8 cellular contexts compared by ENCODE assay signal in genomic region chrX:40158036-40158706, GRCh38.
DNase-seq lines count a peak whose midpoint lies in the region; ATAC-seq, FAIRE-seq and TF ChIP-seq lines count a peak whose summit lies in the region.

No MANE protein-coding gene starts in this region.

- intact Hi-C loops in vagina (cut with DNase I): loop anchor here (5.0 to 10.0 kb wide), 3 partner anchors 61 to 431 kb away; partner anchors contain the start of gene BCOR

- TF ChIP-seq POLR2A in vagina (IDR thresholded peaks at IDR 0.05): no peak

- peak overlapping the region; percentile 70 for H3K27ac ChIP-seq in SJSA1
- H3K27ac ChIP-seq in mucosa of rectum (ENCODE audit: low read depth in 2 of 2, low read length in 2 of 2): no peak overlapping the region
- no peak overlapping the region for H3K27ac ChIP-seq in vagina

- peaks cover 6% of the 10 kb centered on the region for H3K27me3 Mint-ChIP-seq in endothelial cell (ENCODE audit: unreplicated experiment)

- H3K4me3 Mint-ChIP-seq in endothelial cell (ENCODE audit: unreplicated experiment): peak overlapping the region; percentile 81

- no peaks in the 10 kb centered on the region for H3K36me3 ChIP-seq in SJSA1
- H3K36me3 ChIP-seq in mucosa of rectum (ENCODE audit: control insufficient read depth in 2 of 2, insufficient read depth in 2 of 2, low read length in 2 of 2): no peaks in the 10 kb centered on the region
- H3K36me3 ChIP-seq in vagina: no peaks in the 10 kb centered on the region

- H3K4me1 ChIP-seq in SJSA1 (replicated peaks) (peaks cover 17% of the 10 kb centered on the region), mucosa of rectum (ENCODE audit: control insufficient read depth in 2 of 2, insufficient read depth in 2 of 2, low read length in 2 of 2) (peaks cover 1 to 7% of the 10 kb centered on the region in 2 donors), vagina (peaks cover 27% of the 10 kb centered on the region)

- H3K9me3 Mint-ChIP-seq in endothelial cell (ENCODE audit: unreplicated experiment): no peaks in the 10 kb centered on the region

- peak overlapping the region; percentile 49 for H3K4me3 ChIP-seq in SJSA1
- peak overlapping the region; percentile 50 to 55 for H3K4me3 ChIP-seq in mucosa of rectum (ENCODE audit: low read length in 2 of 2)
- peak overlapping the region; percentile 33 to 43 for H3K4me3 ChIP-seq in vagina

- no peak overlapping the region for H3K27ac Mint-ChIP-seq in endothelial cell (ENCODE audit: unreplicated experiment)

- peaks cover 11% of the 10 kb centered on the region for H3K4me1 Mint-ChIP-seq in endothelial cell (ENCODE audit: unreplicated experiment)

- FAIRE-seq in RCC 7860 (lab: Jason Lieb, UNC): no peak

- peak; percentile 51 for TF ChIP-seq CTCF in endothelial cell (IDR thresholded peaks at IDR 0.05; ENCODE audit: unreplicated experiment)
- no peak for TF ChIP-seq CTCF in vagina (IDR thresholded peaks at IDR 0.05)

- no peak for ATAC-seq in HG03196 (IDR thresholded peaks at IDR 0.05; ENCODE audit: unreplicated experiment)

- H3K9me3 ChIP-seq in SJSA1 (replicated peaks) (no peaks in the 10 kb centered on the region), mucosa of rectum (ENCODE audit: control insufficient read depth in 2 of 2, low read length in 2 of 2) (no peaks in the 10 kb centered on the region), vagina (no peaks in the 10 kb centered on the region)

- peak; percentile 33 for DNase-seq in stimulated activated CD4-positive, alpha-beta T cell treated with anti-CD3 and anti-CD28 coated beads, Interleukin-15, amount 100 ng/mL, for 24 hours
- no peak for DNase-seq in stimulated activated CD4-positive, alpha-beta T cell treated with anti-CD3 and anti-CD28 coated beads, Interleukin-2, amount 100 ng/mL, for 48 hours
- DNase-seq in SJSA1 (ENCODE audit: low read depth in 1 of 2, low spot score in 2 of 2) (peak in 1 of 2 experiments; percentile 55), endothelial cell (ENCODE audit: low spot score) (peak; percentile 44), vagina (ENCODE audit: extremely low spot score in 2 of 2) (no peak), RCC 7860 (ENCODE audit: low spot score) (no peak)

- no peaks in the 10 kb centered on the region for H3K36me3 Mint-ChIP-seq in endothelial cell (ENCODE audit: low read depth, unreplicated experiment)

- no peaks in the 10 kb centered on the region for H3K27me3 ChIP-seq in SJSA1 (replicated peaks)
- H3K27me3 ChIP-seq in mucosa of rectum (ENCODE audit: control insufficient read depth in 2 of 2, insufficient read depth in 2 of 2, low read length in 2 of 2): peaks cover 2 to 8% of the 10 kb centered on the region in 2 donors
- H3K27me3 ChIP-seq in vagina: peaks cover 5% of the 10 kb centered on the region

- peak overlapping the region; percentile 32 to 62 for H3K9ac ChIP-seq in mucosa of rectum (ENCODE audit: low read depth in 1 of 2, low read length in 2 of 2)

Comparison
In these comparisons a context has a peak if more than half of its experiments do, and no peak if none do; other contexts are left out.
1. DNase-seq: peak in stimulated activated CD4-positive, alpha-beta T cell treated with anti-CD3 and anti-CD28 coated beads, Interleukin-15, amount 100 ng/mL, for 24 hours (single experiment) and endothelial cell (single experiment); none in stimulated activated CD4-positive, alpha-beta T cell treated with anti-CD3 and anti-CD28 coated beads, Interleukin-2, amount 100 ng/mL, for 48 hours (0 of 2), vagina (0 of 2) and RCC 7860 (single experiment).
2. Peak in every context shown above with its lines, with median percentiles within 50 percentile points of each other: H3K4me3 ChIP-seq.